In genomic region chr14:82009076-82009475, GRCh38 we compare ENCODE assay signal across 11 cellular contexts.
DNase-seq lines count a peak whose midpoint lies in the region; ATAC-seq, FAIRE-seq and TF ChIP-seq lines count a peak whose summit lies in the region.
"Had no signal": no experiment of that assay in that cellular context is flagged by ENCODE, and none has a peak within 500 bp of the region (broad histone marks: within the 10 kb centered on the region; RNA-seq: fewer than 3 reads in every experiment).

No MANE protein-coding gene starts in this region.

- TF ChIP-seq EP300 in GM12878 (IDR thresholded peaks at IDR 0.05; ENCODE audit: borderline replicate concordance in 1 of 2, control insufficient read depth in 1 of 2, low read depth in 2 of 2, low read length in 2 of 2) = no peak

- POLR2A ChIA-PET in GM12878 (lab: Charles Lee) = no interaction called here

- H3F3A ChIP-seq in MM.1S (ENCODE audit: insufficient read depth, low read length) (no peaks in the 10 kb centered on the region), smooth muscle cell (ENCODE audit: low read depth) (no peaks in the 10 kb centered on the region)

- no peaks in the 10 kb centered on the region for H3K9me2 ChIP-seq in MM.1S (replicated peaks; ENCODE audit: insufficient read depth, low read length)

- no TSS peak for BruUV-seq in GM12878 (replicated peaks; lab: Mats Ljungman, UMichigan)

- TF ChIP-seq CTCF in MM.1S (IDR thresholded peaks at IDR 0.05; ENCODE audit: low read length) = peak; percentile 44
- peak; percentile 17 to 25 (median 19); a peak in 2 of 6 replicates for TF ChIP-seq CTCF in GM12878 (IDR thresholded peaks at IDR 0.05 in 2 of 3, conservative IDR thresholded peaks at IDR 0.05 in 1 of 3; ENCODE audit: control insufficient read depth in 2 of 3, extremely low read depth in 1 of 3, insufficient read depth in 1 of 3, low read depth in 3 of 3, low read length in 3 of 3)
- peak; percentile 34 for TF ChIP-seq CTCF in smooth muscle cell (IDR thresholded peaks at IDR 0.05; ENCODE audit: borderline replicate concordance, insufficient read depth, poor library complexity, severe bottlenecking)

- no peaks in the 10 kb centered on the region for H3K36me3 ChIP-seq in MM.1S (replicated peaks; ENCODE audit: insufficient read depth, low read length)
- H3K36me3 ChIP-seq in GM12878 (ENCODE audit: control insufficient read depth in 2 of 2, insufficient read depth in 2 of 2, low read length in 1 of 2) = no peaks in the 10 kb centered on the region
- no peaks in the 10 kb centered on the region for H3K36me3 ChIP-seq in smooth muscle cell (ENCODE audit: low read depth)

- H3K4me3 ChIP-seq in MM.1S (ENCODE audit: low read length) (no peak overlapping the region), GM12878 (no peak overlapping the region), smooth muscle cell (no peak overlapping the region)
- H3K4me3 ChIP-seq: GM23248 had no signal

- ATAC-seq in GM12878 = peak; percentile 59
- ATAC-seq in HG02885 (IDR thresholded peaks at IDR 0.05; ENCODE audit: poor library complexity, unreplicated experiment) = no peak

- RAD21 ChIA-PET in GM12878 (lab: Charles Lee; ENCODE audit: unreplicated experiment) = interaction anchor here (3.0 kb wide), 1 partner anchor 43 kb away, joined by 11 read pairs; no protein-coding TSS in a partner anchor

- no peaks in the 10 kb centered on the region for H4K20me1 ChIP-seq in MM.1S (ENCODE audit: insufficient read depth, low read length)
- no peaks in the 10 kb centered on the region for H4K20me1 ChIP-seq in GM12878 (ENCODE audit: control insufficient read depth, insufficient read depth)
- H4K20me1 ChIP-seq in smooth muscle cell (ENCODE audit: low read depth) = no peaks in the 10 kb centered on the region

- H3K9me3 ChIP-seq in MM.1S (replicated peaks; ENCODE audit: insufficient read depth, low read length) (no peaks in the 10 kb centered on the region), GM12878 (replicated peaks; ENCODE audit: control insufficient read depth, insufficient read depth, low read length) (no peaks in the 10 kb centered on the region), smooth muscle cell (replicated peaks; ENCODE audit: low read depth) (no peaks in the 10 kb centered on the region)

- TF ChIP-seq POLR2A in GM12878 (IDR thresholded peaks at IDR 0.05; ENCODE audit: low read depth, low read length) = no peak

- H3K4me2 ChIP-seq in MM.1S (ENCODE audit: low read depth, low read length) (no peak overlapping the region), GM12878 (ENCODE audit: control insufficient read depth, insufficient read depth) (no peak overlapping the region), smooth muscle cell (no peak overlapping the region)

- H3K9ac ChIP-seq in MM.1S (ENCODE audit: low read length) (no peak overlapping the region), GM12878 (ENCODE audit: control insufficient read depth, insufficient read depth, low read length) (no peak overlapping the region), smooth muscle cell (ENCODE audit: low read depth) (no peak overlapping the region)
- H3K9ac ChIP-seq: GM23248 had no signal

- H3K79me2 ChIP-seq in MM.1S (ENCODE audit: low read length) (no peaks in the 10 kb centered on the region), GM12878 (ENCODE audit: control insufficient read depth, insufficient read depth, low read length) (no peaks in the 10 kb centered on the region), smooth muscle cell (ENCODE audit: low read depth) (no peaks in the 10 kb centered on the region)

- H3K4me1 ChIP-seq in MM.1S (ENCODE audit: low read length) (no peaks in the 10 kb centered on the region), GM12878 (ENCODE audit: control insufficient read depth, insufficient read depth, low read length) (no peaks in the 10 kb centered on the region), smooth muscle cell (ENCODE audit: low read depth) (no peaks in the 10 kb centered on the region)

- TF ChIP-seq RAD21 in GM12878 (IDR thresholded peaks at IDR 0.05; ENCODE audit: insufficient read depth, low read depth, low read length) = peak; percentile 37; the same call in 1 of the 2 replicates

- H2AFZ ChIP-seq in MM.1S (ENCODE audit: low read length) = no peak overlapping the region
- H2AFZ ChIP-seq in GM12878 (ENCODE audit: control insufficient read depth, low read depth, low read length) = no peak overlapping the region
- H2AFZ ChIP-seq in smooth muscle cell (ENCODE audit: low read depth) = no peak overlapping the region
- H2AFZ ChIP-seq: GM23248 had no signal

- in situ Hi-C loops in GM12878 (cut with MboI) = no loop called here

- CTCF ChIA-PET in GM12878 (lab: Yijun Ruan, JAX) = interaction anchor here (0.7 to 2.7 kb wide), 9 partner anchors 9 to 72 kb away, joined by 3 to 12 read pairs (median 5); no protein-coding TSS in a partner anchor

- FAIRE-seq in GM12878 (lab: Jason Lieb, UNC) = no peak

- H3K27me3 ChIP-seq in MM.1S (replicated peaks; ENCODE audit: insufficient read depth, low read length) (no peaks in the 10 kb centered on the region), GM12878 (replicated peaks in 1 of 2; ENCODE audit: control insufficient read depth in 2 of 2, insufficient read depth in 2 of 2, low read length in 1 of 2) (no peaks in the 10 kb centered on the region), smooth muscle cell (ENCODE audit: low read depth) (no peaks in the 10 kb centered on the region)

- intact Hi-C loops in GM12878 (cut with micrococcal nuclease; ENCODE audit: unreplicated experiment) = no loop called here

- H3K27ac ChIP-seq in MM.1S (ENCODE audit: low read length) (no peak overlapping the region), GM12878 (ENCODE audit: control insufficient read depth, insufficient read depth) (no peak overlapping the region), smooth muscle cell (ENCODE audit: low read depth) (no peak overlapping the region)
- H3K27ac ChIP-seq: GM23248 had no signal

- SMC1A ChIA-PET in GM12878 (lab: Charles Lee; ENCODE audit: uncharacterized antibody, unreplicated experiment) = interaction anchor here (1.0 kb wide), 1 partner anchor 44 kb away, joined by 4 read pairs; no protein-coding TSS in a partner anchor

- DNase-seq in NOMO-1 treated with DMSO at 0.1 percent for 48 hours (lab: John Stamatoyannopoulos, UW; ENCODE audit: unreplicated experiment) = peak; percentile 7
- no peak for DNase-seq in NOMO-1 treated with dmso at 0.1 percent for 144 hours (lab: John Stamatoyannopoulos, UW; ENCODE audit: unreplicated experiment)
- DNase-seq in MM.1S = no peak
- DNase-seq in GM12878 (ENCODE audit: low read depth, low spot score) = no peak
- DNase-seq in smooth muscle cell (lab: John Stamatoyannopoulos, UW; ENCODE audit: unreplicated experiment) = no peak
- DNase-seq in pons (ENCODE audit: low spot score) = no peak
- DNase-seq in 8988T = no peak
- DNase-seq: activated naive CD4-positive, alpha-beta T cell treated with anti-CD3 and anti-CD28 coated beads, Interleukin-2, amount 50 U/mL, for 16 hours; GM23248; NCI-H446 had no signal

- 0% methylated on average over 3 of the region's 3 CpGs for WGBS in GM12878 (ENCODE audit: insufficient coverage, insufficient replicate concordance, low lambda C conversion rate, missing lambda C conversion rate)
- 23% methylated on average over 3 of the region's 3 CpGs for WGBS in smooth muscle cell (ENCODE audit: low lambda C conversion rate)

TF ChIP-seq in GM12878, 131 proteins besides CTCF, POLR2A, EP300 and RAD21 (continues in another document):
- no peak for TF ChIP-seq NFXL1 (IDR thresholded peaks at IDR 0.05; ENCODE audit: borderline replicate concordance)
- no peak for TF ChIP-seq CBX5 (IDR thresholded peaks at IDR 0.05; ENCODE audit: low read depth)
- no peak for TF ChIP-seq CUX1 (IDR thresholded peaks at IDR 0.05; ENCODE audit: insufficient replicate concordance, low read depth, low read length)
- TF ChIP-seq TARDBP (IDR thresholded peaks at IDR 0.05; ENCODE audit: borderline replicate concordance) = no peak
- TF ChIP-seq ZNF217 (IDR thresholded peaks at IDR 0.05) = no peak
